In genomic region chr2:15275341-15275740, GRCh38 we compare ENCODE assay signal across 23 cellular contexts.
"Had no signal": no experiment of that assay in that cellular context is flagged by ENCODE, and none has a peak within 500 bp of the region (broad histone marks: within the 10 kb centered on the region; RNA-seq: fewer than 3 reads in every experiment).

No MANE protein-coding gene starts in this region.

- ATAC-seq: activated CD4-positive, alpha-beta T cell treated with anti-CD3 and anti-CD28 coated beads for 36 hours; activated CD8-positive, alpha-beta T cell treated with anti-CD3 and anti-CD28 coated beads for 36 hours; Panc1; Right ventricle myocardium inferior had no signal

- H3K27ac Mint-ChIP-seq: activated CD4-positive, alpha-beta T cell treated with anti-CD3 and anti-CD28 coated beads for 36 hours; activated CD8-positive, alpha-beta T cell treated with anti-CD3 and anti-CD28 coated beads for 36 hours; activated naive CD8-positive, alpha-beta T cell treated with anti-CD3 and anti-CD28 coated beads, Interleukin-2, amount 10 ng/mL, durations not matched to agents 7 days and 5 days had no signal

- H3K4me3 Mint-ChIP-seq: activated CD4-positive, alpha-beta T cell treated with anti-CD3 and anti-CD28 coated beads for 36 hours; activated CD8-positive, alpha-beta T cell treated with anti-CD3 and anti-CD28 coated beads for 36 hours; activated naive CD8-positive, alpha-beta T cell treated with anti-CD3 and anti-CD28 coated beads, Interleukin-2, amount 10 ng/mL, durations not matched to agents 7 days and 5 days had no signal

- H3K9me3 Mint-ChIP-seq: activated CD8-positive, alpha-beta T cell treated with anti-CD3 and anti-CD28 coated beads for 36 hours; activated naive CD8-positive, alpha-beta T cell treated with anti-CD3 and anti-CD28 coated beads, Interleukin-2, amount 10 ng/mL, durations not matched to agents 7 days and 5 days had no signal

- DNase-seq: activated CD4-positive, alpha-beta T cell treated with anti-CD3 and anti-CD28 coated beads for 36 hours; activated CD4-positive, alpha-beta T cell treated with anti-CD3 and anti-CD28 coated beads, Interleukin-2, amount 50 U/mL, for 1 hour; activated CD8-positive, alpha-beta memory T cell treated with anti-CD3 and anti-CD28 coated beads, Interleukin-2, amount 50 U/mL, for 48 hours; activated CD8-positive, alpha-beta T cell treated with anti-CD3 and anti-CD28 coated beads for 36 hours; activated naive CD4-positive, alpha-beta T cell treated with anti-CD3 and anti-CD28 coated beads, Interleukin-2, amount 50 U/mL, for 16 hours; activated naive CD8-positive, alpha-beta T cell treated with anti-CD3 and anti-CD28 coated beads, Interleukin-2, amount 10 ng/mL, durations not matched to agents 7 days and 5 days; activated T-cell treated with anti-CD3 and anti-CD28 coated beads, Interleukin-2, amount 50 U/mL, for 1 hour; adrenal gland; aorta; caudate nucleus; KG1; NCI-H1048; NCI-H1417; NCI-H1930; NCI-H226; NCI-H774; NK-92 treated with Interleukin-12 subunit alpha and Interleukin-12 subunit beta, amount 100 ng/mL, for 24 hours; OCI-M1; RPMI8226; T-helper 1 cell; WERI-Rb-1 had no signal

- H3K27me3 Mint-ChIP-seq: activated CD4-positive, alpha-beta T cell treated with anti-CD3 and anti-CD28 coated beads for 36 hours; activated CD8-positive, alpha-beta T cell treated with anti-CD3 and anti-CD28 coated beads for 36 hours; activated naive CD8-positive, alpha-beta T cell treated with anti-CD3 and anti-CD28 coated beads, Interleukin-2, amount 10 ng/mL, durations not matched to agents 7 days and 5 days had no signal

- H3K4me1 Mint-ChIP-seq: activated CD4-positive, alpha-beta T cell treated with anti-CD3 and anti-CD28 coated beads for 36 hours; activated naive CD8-positive, alpha-beta T cell treated with anti-CD3 and anti-CD28 coated beads, Interleukin-2, amount 10 ng/mL, durations not matched to agents 7 days and 5 days had no signal
